17 cellular contexts compared by ENCODE assay signal in genomic region chr14:39154594-39155189, GRCh38. TPM values are rescaled to one million over a fixed set of nuclear protein-coding genes. Genes with fewer than 3 reads are reported as not detected.
A peak's percentile ranks its signal among the peaks of the same experiment; 100 is the strongest.
DNase-seq lines count a peak whose midpoint lies in the region; ATAC-seq and TF ChIP-seq lines count a peak whose summit lies in the region.
"Had no signal": no experiment of that assay in that cellular context is flagged by ENCODE, and none has a peak within 500 bp of the region (broad histone marks: within the 10 kb centered on the region; RNA-seq: fewer than 3 reads in every experiment).

No MANE protein-coding gene starts in this region.

- intact Hi-C loops in right lobe of liver (cut with DNase I): no loop called here

- H3K9me3 ChIP-seq in endodermal cell (ENCODE audit: control insufficient read depth, low read length) (peaks cover 6% of the 10 kb centered on the region), right lobe of liver (no peaks in the 10 kb centered on the region)
- H3K9me3 ChIP-seq: BLaER1 had no signal

- H3K4me1 ChIP-seq in endodermal cell (ENCODE audit: control insufficient read depth, insufficient read depth, low read length): peaks cover 3% of the 10 kb centered on the region
- H3K4me1 ChIP-seq in right lobe of liver: peaks cover 0 to 32% (median 11%) of the 10 kb centered on the region in 4 donors
- H3K4me1 ChIP-seq: BLaER1 had no signal

- H3K4me1 Mint-ChIP-seq in endodermal cell: peaks cover 4% of the 10 kb centered on the region
- no peaks in the 10 kb centered on the region for H3K4me1 Mint-ChIP-seq in stimulated activated naive B cell treated with anti-CD40 and anti-IgM and Interleukin-4, amounts not matched to agents 10 μg/mL and 1 μg/mL and 100 μg/mL, for 72 hours
- H3K4me1 Mint-ChIP-seq in endothelial cell (ENCODE audit: unreplicated experiment): no peaks in the 10 kb centered on the region
- H3K4me1 Mint-ChIP-seq: CD14-positive monocyte; CD4-positive, alpha-beta memory T cell; IgD-negative memory B cell had no signal

- H3K27ac ChIP-seq in endodermal cell (ENCODE audit: low read depth, low read length): no peak overlapping the region
- peak overlapping the region in 2 of 3 donors; percentile 65 to 70 for H3K27ac ChIP-seq in right lobe of liver
- H3K27ac ChIP-seq: BLaER1, GM23248 had no signal

- H3K36me3 ChIP-seq in endodermal cell (ENCODE audit: control insufficient read depth, insufficient read depth, low read length) (peaks cover 71% of the 10 kb centered on the region), right lobe of liver (peaks cover 0 to 55% (median 30%) of the 10 kb centered on the region in 4 donors)

- WGBS in endodermal cell (ENCODE audit: insufficient coverage in 1 of 2, insufficient read length in 1 of 2), 2 experiments: 93 to 97% methylated on average over 6 to 8 of the region's 9 CpGs
- WGBS in right lobe of liver (ENCODE audit: insufficient coverage, low coverage, low lambda C conversion rate, missing lambda C conversion rate): 22% methylated on average over 9 of the region's 9 CpGs

- H3K4me3 Mint-ChIP-seq in endodermal cell (no peak overlapping the region), endothelial cell (ENCODE audit: unreplicated experiment) (no peak overlapping the region)
- H3K4me3 Mint-ChIP-seq in stimulated activated naive B cell treated with anti-CD40 and anti-IgM and Interleukin-4, amounts not matched to agents 10 μg/mL and 1 μg/mL and 100 μg/mL, for 72 hours: no peak overlapping the region
- H3K4me3 Mint-ChIP-seq: CD14-positive monocyte; CD4-positive, alpha-beta memory T cell; IgD-negative memory B cell had no signal

- H3K9me3 Mint-ChIP-seq in endodermal cell (no peaks in the 10 kb centered on the region), endothelial cell (ENCODE audit: unreplicated experiment) (no peaks in the 10 kb centered on the region)
- no peaks in the 10 kb centered on the region for H3K9me3 Mint-ChIP-seq in stimulated activated naive B cell treated with anti-CD40 and anti-IgM and Interleukin-4, amounts not matched to agents 10 μg/mL and 1 μg/mL and 100 μg/mL, for 72 hours
- H3K9me3 Mint-ChIP-seq: CD14-positive monocyte; CD4-positive, alpha-beta memory T cell; IgD-negative memory B cell had no signal

- H3K27me3 Mint-ChIP-seq in endodermal cell (ENCODE audit: insufficient read depth) (no peaks in the 10 kb centered on the region), endothelial cell (ENCODE audit: unreplicated experiment) (no peaks in the 10 kb centered on the region)
- H3K27me3 Mint-ChIP-seq in stimulated activated naive B cell treated with anti-CD40 and anti-IgM and Interleukin-4, amounts not matched to agents 10 μg/mL and 1 μg/mL and 100 μg/mL, for 72 hours: no peaks in the 10 kb centered on the region
- H3K27me3 Mint-ChIP-seq: CD4-positive, alpha-beta memory T cell; IgD-negative memory B cell had no signal

- H3K4me3 ChIP-seq in endodermal cell (ENCODE audit: low read length) (no peak overlapping the region), right lobe of liver (no peak overlapping the region)
- H3K4me3 ChIP-seq: BLaER1, GM23248 had no signal

- H3K27ac Mint-ChIP-seq in endodermal cell (peak overlapping the region; percentile 30), endothelial cell (ENCODE audit: unreplicated experiment) (no peak overlapping the region)
- peak overlapping the region; percentile 47 for H3K27ac Mint-ChIP-seq in stimulated activated naive B cell treated with anti-CD40 and anti-IgM and Interleukin-4, amounts not matched to agents 10 μg/mL and 1 μg/mL and 100 μg/mL, for 72 hours
- H3K27ac Mint-ChIP-seq: IgD-negative memory B cell had no signal

- TF ChIP-seq CTCF in endodermal cell (conservative IDR thresholded peaks at IDR 0.05) (no peak), right lobe of liver (IDR thresholded peaks at IDR 0.05) (no peak), endothelial cell (IDR thresholded peaks at IDR 0.05; ENCODE audit: unreplicated experiment) (no peak)

- H3K27me3 ChIP-seq in endodermal cell (ENCODE audit: control insufficient read depth, insufficient read depth, low read length, poor library complexity, severe bottlenecking): no peaks in the 10 kb centered on the region
- no peaks in the 10 kb centered on the region for H3K27me3 ChIP-seq in right lobe of liver
- H3K27me3 ChIP-seq: BLaER1 had no signal

- ATAC-seq in right lobe of liver: peak; percentile 91 to 99 (median 97)
- no peak for ATAC-seq in stimulated activated naive B cell treated with anti-CD40 and anti-IgM and Interleukin-4, amounts not matched to agents 10 μg/mL and 1 μg/mL and 100 μg/mL, for 72 hours (replicated peaks)

- no peak overlapping the region for H3K9ac ChIP-seq in endodermal cell (ENCODE audit: extremely low read depth, low read length, poor library complexity, severe bottlenecking)
- H3K9ac ChIP-seq: BLaER1, GM23248 had no signal

- DNase-seq in NK-92 treated with Interleukin-12 subunit alpha and Interleukin-12 subunit beta, amount 100 ng/mL, for 24 hours (lab: John Stamatoyannopoulos, UW): peak; percentile 40
- DNase-seq in NK-92 (lab: John Stamatoyannopoulos, UW; ENCODE audit: unreplicated experiment) (no peak), endodermal cell (no peak), right lobe of liver (peak; percentile 43 to 72 (median 67)), SHP77 treated with DMSO at 0.1 percent for 48 hours (lab: John Stamatoyannopoulos, UW) (no peak), endothelial cell (ENCODE audit: low spot score) (no peak), HUDEP-2 (lab: John Stamatoyannopoulos, UW; ENCODE audit: unreplicated experiment in 76 of 76) (no peak)
- DNase-seq in stimulated activated naive B cell treated with anti-CD40 and anti-IgM and Interleukin-4, amounts not matched to agents 10 μg/mL and 1 μg/mL and 100 μg/mL, for 72 hours: no peak
- DNase-seq: 8988T; Calu3; CD4-positive, alpha-beta memory T cell; DMS79 treated with DMSO at 0.1 percent for 48 hours; GM23248; HCEC 1CT had no signal

- TF ChIP-seq POLR2A in right lobe of liver (IDR thresholded peaks at IDR 0.05): no peak

- H3K36me3 Mint-ChIP-seq in endodermal cell (ENCODE audit: low read depth): peaks cover 50% of the 10 kb centered on the region
- peaks cover 25 to 30% of the 10 kb centered on the region in 2 donors for H3K36me3 Mint-ChIP-seq in stimulated activated naive B cell treated with anti-CD40 and anti-IgM and Interleukin-4, amounts not matched to agents 10 μg/mL and 1 μg/mL and 100 μg/mL, for 72 hours
- H3K36me3 Mint-ChIP-seq in endothelial cell (ENCODE audit: low read depth, unreplicated experiment): peaks cover 13% of the 10 kb centered on the region

RNA-seq across cellular contexts. Expression of gene TRAPPC6B, which starts 15.4 kb away (rescaled TPM):
- total RNA-seq in endodermal cell: 10 to 100 TPM; 24.5 to 27.2 TPM
- 19.1 TPM for polyA plus RNA-seq in endodermal cell (2013, experiment 1 of 2)
- 18.7 TPM for polyA plus RNA-seq in endodermal cell (2013, experiment 2 of 2)
- 10 to 100 TPM; 11.4 to 26.9 (median 15.1) TPM for total RNA-seq in right lobe of liver
- total RNA-seq in endothelial cell (ENCODE audit: unreplicated experiment): 28.5 TPM

RNA-seq across cellular contexts. Expression of gene PNN, which starts 20.4 kb away (rescaled TPM):
- total RNA-seq in endodermal cell: 100 to 1,000 TPM; 122 to 148 TPM
- polyA plus RNA-seq in endodermal cell (2013, experiment 1 of 2): 110 TPM
- 89.9 TPM for polyA plus RNA-seq in endodermal cell (2013, experiment 2 of 2)
- total RNA-seq in right lobe of liver: 10 to 100 TPM; 12.2 to 42.0 (median 23.8) TPM
- 128 TPM for total RNA-seq in endothelial cell (ENCODE audit: unreplicated experiment)

RNA-seq across cellular contexts. Expression of gene GEMIN2, which starts 40.6 kb away (rescaled TPM):
- total RNA-seq in endodermal cell (10 to 100 TPM; 35.2 to 41.7 TPM), right lobe of liver (1 to 10 TPM; 3.4 to 9.9 (median 6.0) TPM), endothelial cell (ENCODE audit: unreplicated experiment) (21.4 TPM)
- 31.8 TPM for polyA plus RNA-seq in endodermal cell (2013, experiment 1 of 2)
- 29.3 TPM for polyA plus RNA-seq in endodermal cell (2013, experiment 2 of 2)

RNA-seq across cellular contexts. Expression of gene SEC23A, which starts 51.7 kb away (rescaled TPM):
- 10 to 100 TPM; 58.5 to 89.7 TPM for total RNA-seq in endodermal cell
- polyA plus RNA-seq in endodermal cell (2013, experiment 1 of 2): 54.0 TPM
- polyA plus RNA-seq in endodermal cell (2013, experiment 2 of 2): 52.2 TPM
- 100 to 1,000 TPM in 2 of 6 experiments, 10 to 100 TPM in 4; 69.2 to 107 (median 88.1) TPM for total RNA-seq in right lobe of liver
- 44.1 TPM for total RNA-seq in endothelial cell (ENCODE audit: unreplicated experiment)

Comparison
In these comparisons a context has a peak if more than half of its experiments do, and no peak if none do; other contexts are left out.
1. DNase-seq: peak in NK-92 treated with Interleukin-12 subunit alpha and Interleukin-12 subunit beta, amount 100 ng/mL, for 24 hours (single experiment) and right lobe of liver (3 of 3); none in NK-92 (single experiment), endodermal cell (single experiment), stimulated activated naive B cell treated with anti-CD40 and anti-IgM and Interleukin-4, amounts not matched to agents 10 μg/mL and 1 μg/mL and 100 μg/mL, for 72 hours (single experiment), SHP77 treated with DMSO at 0.1 percent for 48 hours (single experiment), endothelial cell (single experiment) and HUDEP-2 (0 of 76).
2. ATAC-seq: peak in right lobe of liver (4 of 4); none in stimulated activated naive B cell treated with anti-CD40 and anti-IgM and Interleukin-4, amounts not matched to agents 10 μg/mL and 1 μg/mL and 100 μg/mL, for 72 hours (0 of 2).